Comparison of ENCODE assay signal across 8 cellular contexts in genomic region chr16:24516900-24517669, GRCh38. TPM values are rescaled to one million over a fixed set of nuclear protein-coding genes. Genes with fewer than 3 reads are reported as not detected.
DNase-seq lines count a peak whose midpoint lies in the region; ATAC-seq and TF ChIP-seq lines count a peak whose summit lies in the region.

No MANE protein-coding gene starts in this region.

- CTCF ChIA-PET in GM10248 (lab: Yijun Ruan, JAX), result interaction anchor here (0.6 to 6.6 kb wide), 20 partner anchors 8 to 708 kb away, joined by 3 to 60 read pairs (median 4); no protein-coding TSS in a partner anchor

- H3K4me3 ChIP-seq in adrenal gland (peak overlapping the region in 1 of 4 donors; percentile 40), heart left ventricle (peak overlapping the region in 9 of 12 donors; percentile 6 to 41 (median 21)), uterus (no peak overlapping the region)

- intact Hi-C loops in adrenal gland (cut with DNase I), result no loop called here
- intact Hi-C loops in heart left ventricle (cut with DNase I), result loop anchor here in 2 of 10 donors (2.0 to 10.0 kb wide), 2 partner anchors 168 to 172 kb away; no protein-coding TSS in a partner anchor
- intact Hi-C loops in uterus (cut with DNase I; ENCODE audit: low total_unique reads), result no loop called here

- H3K27ac ChIP-seq in adrenal gland, result peak overlapping the region in 3 of 5 donors; percentile 27 to 66 (median 31)
- H3K27ac ChIP-seq in heart left ventricle, result no peak overlapping the region
- peak overlapping the region; percentile 48 to 54 for H3K27ac ChIP-seq in uterus

- POLR2A ChIA-PET in GM10248 (lab: Yijun Ruan, JAX), result interaction anchor here (0.6 kb wide), 1 partner anchor 704 kb away, joined by 3 read pairs; no protein-coding TSS in a partner anchor

- H3K27ac Mint-ChIP-seq in T-helper 17 cell, result no peak overlapping the region

- TF ChIP-seq CTCF in GM10248 (IDR thresholded peaks at IDR 0.05; ENCODE audit: control extremely low read depth, extremely low read depth, low read depth, missing control alignments), result peak; percentile 82
- TF ChIP-seq CTCF in adrenal gland (IDR thresholded peaks at IDR 0.05), result peak; percentile 87 to 94 (median 89)
- peak; percentile 84 to 93 (median 88) for TF ChIP-seq CTCF in heart left ventricle (IDR thresholded peaks at IDR 0.05)
- peak; percentile 86 to 91 (median 88) for TF ChIP-seq CTCF in uterus (IDR thresholded peaks at IDR 0.05)

- peak overlapping the region; percentile 62 for H3K4me3 Mint-ChIP-seq in T-helper 17 cell

- peaks cover 14% of the 10 kb centered on the region for H3K27me3 Mint-ChIP-seq in T-helper 17 cell

- no peaks in the 10 kb centered on the region for H3K36me3 Mint-ChIP-seq in T-helper 17 cell (ENCODE audit: low read depth)

- DNase-seq in GM10248 (ENCODE audit: extremely low spot score) (peak; percentile 69), NCI-H1694 (lab: John Stamatoyannopoulos, UW) (peak; percentile 85), T-helper 17 cell (peak; percentile 39 to 57 (median 47)), adrenal gland (peak; percentile 83 to 97 (median 90)), heart left ventricle (peak; percentile 58 to 78 (median 74)), pulmonary artery endothelial cell (ENCODE audit: low read depth, low spot score) (peak; percentile 59), uterus (peak; percentile 84 to 87)

- 19 to 25% (median 22%) methylated on average over 19 to 20 of the region's 20 CpGs for WGBS in adrenal gland, 4 donors
- 37 to 40% (median 39%) methylated on average over 20 of the region's 20 CpGs for WGBS in heart left ventricle, 4 donors

- H3K36me3 ChIP-seq in adrenal gland (replicated peaks in 1 of 2), result no peaks in the 10 kb centered on the region
- H3K36me3 ChIP-seq in heart left ventricle, result no peaks in the 10 kb centered on the region
- H3K36me3 ChIP-seq in uterus, result no peaks in the 10 kb centered on the region

- ATAC-seq in T-helper 17 cell (peak; percentile 80), heart left ventricle (peak in 3 of 4 donors; percentile 82 to 90 (median 85)), HG02981 (IDR thresholded peaks at IDR 0.05; ENCODE audit: unreplicated experiment) (no peak)

- H3K4me1 Mint-ChIP-seq in T-helper 17 cell, result peaks cover 6% of the 10 kb centered on the region

- H3K4me1 ChIP-seq in adrenal gland (replicated peaks in 1 of 2) (peaks cover 0 to 8% of the 10 kb centered on the region in 2 donors), heart left ventricle (peaks cover 0 to 8% (median 0%) of the 10 kb centered on the region in 12 donors), uterus (no peaks in the 10 kb centered on the region)

- TF ChIP-seq POLR2A in adrenal gland (IDR thresholded peaks at IDR 0.05), result no peak
- TF ChIP-seq POLR2A in heart left ventricle (IDR thresholded peaks at IDR 0.05), result no peak
- no peak for TF ChIP-seq POLR2A in uterus (IDR thresholded peaks at IDR 0.05)

- H3K27me3 ChIP-seq in adrenal gland (no peaks in the 10 kb centered on the region), heart left ventricle (no peaks in the 10 kb centered on the region), uterus (no peaks in the 10 kb centered on the region)

- no peaks in the 10 kb centered on the region for H3K9me3 ChIP-seq in T-helper 17 cell (ENCODE audit: control insufficient read depth, low read length, poor library complexity, severe bottlenecking)
- H3K9me3 ChIP-seq in adrenal gland (replicated peaks in 1 of 3), result no peaks in the 10 kb centered on the region
- H3K9me3 ChIP-seq in heart left ventricle, result no peaks in the 10 kb centered on the region
- H3K9me3 ChIP-seq in uterus, result no peaks in the 10 kb centered on the region

RNA-seq across cellular contexts. Expression of gene RBBP6, which starts 22.3 kb away (rescaled TPM):
- total RNA-seq in T-helper 17 cell (100 to 1,000 TPM; 122 to 153 TPM), adrenal gland (10 to 100 TPM; 34.5 to 57.8 (median 45.9) TPM), heart left ventricle (10 to 100 TPM; 23.1 to 44.5 (median 36.3) TPM), pulmonary artery endothelial cell (13.5 and 18.5 TPM in 2 replicates), uterus (10 to 100 TPM; 48.7 to 89.1 (median 77.7) TPM)
- polyA plus RNA-seq in adrenal gland (10 to 100 TPM; 33.7 to 49.3 (median 44.7) TPM), heart left ventricle (10 to 100 TPM; 22.2 to 24.1 TPM)

Comparison
In these comparisons a context has a peak if more than half of its experiments do, and no peak if none do; other contexts are left out.
1. H3K27ac ChIP-seq: peak in adrenal gland (3 of 5) and uterus (2 of 2); none in heart left ventricle (0 of 12).
2. H3K4me3 ChIP-seq: peak in heart left ventricle (9 of 12); none in uterus (0 of 2).
3. Peak in every context shown above with its lines, with median percentiles within 50 percentile points of each other: DNase-seq and CTCF ChIP-seq.